ENCODE assay signal across 8 cellular contexts in genomic region chr11:62881579-62882427, GRCh38. TPM values are rescaled to one million over a fixed set of nuclear protein-coding genes. Genes with fewer than 3 reads are reported as not detected.
DNase-seq lines count a peak whose midpoint lies in the region; ATAC-seq and TF ChIP-seq lines count a peak whose summit lies in the region.

No MANE protein-coding gene starts in this region.

- H4K20me1 ChIP-seq in Loucy (ENCODE audit: insufficient read depth, low read length, poor library complexity, severe bottlenecking) (peaks cover 47% of the 10 kb centered on the region), SU-DHL-6 (ENCODE audit: low read depth, low read length) (no peaks in the 10 kb centered on the region)

- DNase-seq in GM04503 (ENCODE audit: low read depth) (peak; percentile 82), H7 (no peak), adipocyte (ENCODE audit: low read depth) (peak; percentile 99), left cardiac atrium (peak; percentile 94), psoas muscle (peak; percentile 96 to 97)

- H3K79me2 ChIP-seq in Loucy (ENCODE audit: insufficient read depth, low read length): peaks cover 72% of the 10 kb centered on the region
- peaks cover 26% of the 10 kb centered on the region for H3K79me2 ChIP-seq in SU-DHL-6 (ENCODE audit: insufficient read depth, low read length)

- ATAC-seq in left cardiac atrium: peak; percentile 73 to 86
- peak; percentile 79 to 85 (median 83) for ATAC-seq in psoas muscle

- TF ChIP-seq CTCF in Loucy (conservative IDR thresholded peaks at IDR 0.05; ENCODE audit: low read length) (no peak), SU-DHL-6 (IDR thresholded peaks at IDR 0.05; ENCODE audit: insufficient read depth, low read length, poor library complexity, severe bottlenecking) (no peak), psoas muscle (IDR thresholded peaks at IDR 0.05) (no peak)

- H3F3A ChIP-seq in Loucy (ENCODE audit: low read depth) (no peaks in the 10 kb centered on the region), SU-DHL-6 (ENCODE audit: insufficient read depth) (peaks cover 22% of the 10 kb centered on the region)

- H3K9ac ChIP-seq in Loucy (ENCODE audit: low read depth, low read length, poor library complexity, severe bottlenecking) (peak overlapping the region; percentile 100), SU-DHL-6 (ENCODE audit: low read length) (peak overlapping the region; percentile 97), adipocyte (ENCODE audit: low read length) (peak overlapping the region; percentile 100)

- H3K27ac ChIP-seq in SU-DHL-6 (ENCODE audit: low read depth, low read length) (peak overlapping the region; percentile 84), psoas muscle (peak overlapping the region; percentile 100), urinary bladder (ENCODE audit: low read depth) (peak overlapping the region; percentile 94)

- no peaks in the 10 kb centered on the region for H3K27me3 ChIP-seq in H7 (ENCODE audit: control insufficient read depth, insufficient read depth, low read length)
- peaks cover 4% of the 10 kb centered on the region for H3K27me3 ChIP-seq in Loucy (ENCODE audit: insufficient read depth, low read length, poor library complexity, severe bottlenecking)
- H3K27me3 ChIP-seq in SU-DHL-6 (ENCODE audit: low read length): no peaks in the 10 kb centered on the region
- no peaks in the 10 kb centered on the region for H3K27me3 ChIP-seq in adipocyte (replicated peaks; ENCODE audit: control insufficient read depth, insufficient read depth, low read length)
- no peaks in the 10 kb centered on the region for H3K27me3 ChIP-seq in psoas muscle (ENCODE audit: insufficient read depth in 3 of 3, low read length in 2 of 3)

- intact Hi-C loops in left cardiac atrium (cut with DNase I): no loop called here
- intact Hi-C loops in psoas muscle (cut with DNase I): loop anchor here in 1 of 2 donors (2.0 kb wide), 1 partner anchor 41 kb away; no protein-coding TSS in a partner anchor

- WGBS in psoas muscle, 3 donors: 6 to 9% (median 7%) methylated on average over 17 to 21 of the region's 21 CpGs
- WGBS in urinary bladder: 2% methylated on average over 21 of the region's 21 CpGs

- H3K4me3 ChIP-seq in H7 (ENCODE audit: insufficient read depth, low read depth, low read length) (peak overlapping the region; percentile 100), Loucy (ENCODE audit: low read length, poor library complexity, severe bottlenecking) (peak overlapping the region; percentile 92), SU-DHL-6 (ENCODE audit: insufficient read depth, low read length, poor library complexity, severe bottlenecking) (peak overlapping the region; percentile 82), adipocyte (ENCODE audit: low read length) (peak overlapping the region; percentile 99), psoas muscle (peak overlapping the region; percentile 99), urinary bladder (ENCODE audit: low read depth, low read length) (peak overlapping the region; percentile 65)

- H3K4me2 ChIP-seq in Loucy (ENCODE audit: low read depth, low read length, poor library complexity, severe bottlenecking): peak overlapping the region; percentile 100
- H3K4me2 ChIP-seq in SU-DHL-6 (ENCODE audit: low read depth, low read length, poor library complexity, severe bottlenecking): peak overlapping the region; percentile 93

- H3K36me3 ChIP-seq in H7 (replicated peaks; ENCODE audit: control insufficient read depth, insufficient read depth, low read length) (peaks cover 52% of the 10 kb centered on the region), Loucy (ENCODE audit: insufficient read depth, low read length) (peaks cover 45% of the 10 kb centered on the region), SU-DHL-6 (ENCODE audit: low read length) (peaks cover 38% of the 10 kb centered on the region), adipocyte (ENCODE audit: control insufficient read depth, insufficient read depth, low read length, severe bottlenecking) (peaks cover 49% of the 10 kb centered on the region), psoas muscle (ENCODE audit: insufficient read depth in 1 of 2, low read depth in 1 of 2) (peaks cover 17 to 49% of the 10 kb centered on the region in 2 donors), urinary bladder (ENCODE audit: insufficient read depth) (peaks cover 10% of the 10 kb centered on the region)

- H3K9me3 ChIP-seq in Loucy (ENCODE audit: insufficient read depth, low read depth, low read length) (no peaks in the 10 kb centered on the region), SU-DHL-6 (ENCODE audit: insufficient read depth, low read length) (no peaks in the 10 kb centered on the region), adipocyte (ENCODE audit: control insufficient read depth, low read length) (no peaks in the 10 kb centered on the region), psoas muscle (no peaks in the 10 kb centered on the region)

- no peaks in the 10 kb centered on the region for H3K9me2 ChIP-seq in Loucy (replicated peaks; ENCODE audit: low read depth, low read length)
- no peaks in the 10 kb centered on the region for H3K9me2 ChIP-seq in SU-DHL-6 (replicated peaks; ENCODE audit: insufficient read depth, low read length)

- peaks cover 42% of the 10 kb centered on the region for H3K4me1 ChIP-seq in Loucy (ENCODE audit: insufficient read depth, low read length, poor library complexity, severe bottlenecking)
- peaks cover 50% of the 10 kb centered on the region for H3K4me1 ChIP-seq in adipocyte (ENCODE audit: control insufficient read depth, insufficient read depth, low read length)
- H3K4me1 ChIP-seq in psoas muscle: peaks cover 41% of the 10 kb centered on the region
- H3K4me1 ChIP-seq in urinary bladder (ENCODE audit: insufficient read depth): peaks cover 7% of the 10 kb centered on the region

- H2AFZ ChIP-seq in Loucy (ENCODE audit: low read length) (no peak overlapping the region), SU-DHL-6 (ENCODE audit: low read depth, low read length, severe bottlenecking) (no peak overlapping the region)

RNA-seq across cellular contexts. Expression of gene SLC3A2, which starts 1.1 kb away (rescaled TPM):
- total RNA-seq in H7 (2014; rRNA removed; shearing (Covaris generic)): 271 and 340 TPM in 2 replicates
- total RNA-seq in left cardiac atrium (10 to 100 TPM; 45.2 to 91.2 TPM), psoas muscle (100 to 1,000 TPM in 3 of 4 donors, 10 to 100 TPM in 1; 62.6 to 187 (median 132) TPM), urinary bladder (45.0 TPM)
- polyA plus RNA-seq in psoas muscle (100 to 1,000 TPM; 149 to 374 (median 208) TPM), urinary bladder (126 TPM)

RNA-seq across cellular contexts. Expression of gene CHRM1, which starts 39.4 kb away (rescaled TPM):
- total RNA-seq in H7 (2014; rRNA removed; shearing (Covaris generic)): not detected in 2 replicates
- total RNA-seq in left cardiac atrium (not detected), psoas muscle (not detected), urinary bladder (0.53 TPM)
- polyA plus RNA-seq in psoas muscle (under 1 TPM in 1 of 3 donors, not detected in 2; 0.06 TPM), urinary bladder (0.46 TPM)

RNA-seq across cellular contexts. Expression of gene WDR74, which starts 42.4 kb away (rescaled TPM):
- 153 and 160 TPM in 2 replicates for total RNA-seq in H7 (2014; rRNA removed; shearing (Covaris generic))
- 10 to 100 TPM; 24.6 to 32.2 TPM for total RNA-seq in left cardiac atrium
- 10 to 100 TPM; 32.9 to 74.9 (median 54.2) TPM for total RNA-seq in psoas muscle
- 100 to 1,000 TPM in 1 of 3 donors, 10 to 100 TPM in 2; 90.1 to 121 (median 92.5) TPM for polyA plus RNA-seq in psoas muscle
- total RNA-seq in urinary bladder: 31.1 TPM
- 47.1 TPM for polyA plus RNA-seq in urinary bladder

RNA-seq across cellular contexts. Expression of gene TEX54, which starts 49.2 kb away (rescaled TPM):
- not detected in 2 replicates for total RNA-seq in H7 (2014; rRNA removed; shearing (Covaris generic))
- not detected for total RNA-seq in left cardiac atrium
- not detected for total RNA-seq in psoas muscle
- polyA plus RNA-seq in psoas muscle: not detected
- not detected for total RNA-seq in urinary bladder
- polyA plus RNA-seq in urinary bladder: not detected

RNA-seq across cellular contexts. Expression of gene STX5, which starts 50.0 kb away (rescaled TPM):
- total RNA-seq in H7 (2014; rRNA removed; shearing (Covaris generic)): 24.0 and 29.0 TPM in 2 replicates
- total RNA-seq in left cardiac atrium (10 to 100 TPM; 22.1 to 23.2 TPM), psoas muscle (10 to 100 TPM; 16.0 to 24.6 (median 20.7) TPM), urinary bladder (30.0 TPM)
- polyA plus RNA-seq in psoas muscle (10 to 100 TPM; 18.2 to 21.1 (median 21.1) TPM), urinary bladder (32.0 TPM)
